Comparison of ENCODE assay signal across 21 cellular contexts in the genomic region with DNA sequence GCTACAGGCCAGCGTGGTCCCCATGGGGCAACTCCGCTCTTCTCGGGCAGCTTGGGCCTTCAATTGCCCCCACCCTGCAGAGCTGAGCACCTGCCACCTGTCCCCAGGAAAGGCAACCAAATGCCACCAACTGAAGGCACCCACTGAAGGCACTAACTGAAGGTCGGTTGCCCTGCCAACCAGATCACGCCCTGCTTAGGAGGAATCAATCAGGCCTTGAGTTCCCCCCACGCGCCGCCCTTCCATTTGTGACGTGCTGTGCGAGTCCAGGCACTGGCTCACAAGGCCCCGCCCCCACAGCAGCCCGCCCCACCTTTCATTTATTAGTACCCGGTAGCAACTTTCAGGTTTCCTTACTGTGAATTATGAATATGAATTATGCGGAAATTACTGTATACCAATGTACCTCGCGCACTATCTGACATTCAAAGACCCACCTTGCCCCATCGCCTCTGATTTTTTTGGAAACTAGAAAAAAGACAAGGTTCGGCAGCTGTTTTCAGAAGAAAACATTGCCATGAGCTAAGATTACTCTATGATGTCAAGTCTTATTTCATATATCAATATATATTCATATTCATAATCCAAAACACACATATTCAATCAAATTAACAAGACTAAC.
A peak's percentile ranks its signal among the peaks of the same experiment; 100 is the strongest.
DNase-seq lines count a peak whose midpoint lies in the region; ATAC-seq and TF ChIP-seq lines count a peak whose summit lies in the region.
"Had no signal": no experiment of that assay in that cellular context is flagged by ENCODE, and none has a peak within 500 bp of the region (broad histone marks: within the 10 kb centered on the region; RNA-seq: fewer than 3 reads in every experiment).

No MANE protein-coding gene starts in this region.

- H3K4me3 Mint-ChIP-seq in activated CD4-positive, alpha-beta T cell treated with anti-CD3 and anti-CD28 coated beads, Interleukin-2, amount 10 ng/mL, durations not matched to agents 7 days and 5 days, result no peak overlapping the region
- peak overlapping the region in 4 of 8 donors; percentile 17 to 62 (median 32) for H3K4me3 Mint-ChIP-seq in CD4-positive, alpha-beta memory T cell
- H3K4me3 Mint-ChIP-seq: GM23338 had no signal

- H3K4me1 ChIP-seq in CD4-positive, alpha-beta memory T cell (ENCODE audit: insufficient read depth, low read length), result no peaks in the 10 kb centered on the region

- H4K20me1 ChIP-seq in SU-DHL-6 (ENCODE audit: low read depth, low read length), result no peaks in the 10 kb centered on the region

- ATAC-seq in HG03565 (IDR thresholded peaks at IDR 0.05; ENCODE audit: unreplicated experiment), result no peak
- ATAC-seq: GM23338, Panc1 had no signal

- DNase-seq in activated CD4-positive, alpha-beta T cell treated with anti-CD3 and anti-CD28 coated beads, Interleukin-2, amount 10 ng/mL, durations not matched to agents 7 days and 5 days, result no peak
- no peak for DNase-seq in activated CD4-positive, alpha-beta T cell treated with anti-CD3 and anti-CD28 coated beads for 4 hours
- peak in 1 of 5 donors; percentile 19 for DNase-seq in CD4-positive, alpha-beta memory T cell
- DNase-seq in central memory CD4-positive, alpha-beta T cell, result peak; percentile 6
- DNase-seq in CD1c-positive myeloid dendritic cell (ENCODE audit: extremely low spot score), result no peak
- DNase-seq in stimulated activated CD8-positive, alpha-beta memory T cell treated with anti-CD3 and anti-CD28 coated beads, Interleukin-4, amount 100 ng/mL, for 48 hours, result no peak
- DNase-seq: COR-L47, DND-41, HCEC 1CT, Kasumi-1, NCI-H187 treated with DMSO at 0.1 percent for 48 hours, NCI-H2227 treated with DMSO at 0.1 percent for 48 hours, NCI-H510A treated with DMSO at 0.1 percent for 48 hours, NCI-H748 treated with DMSO at 0.1 percent for 48 hours, SIG-M5, SK-N-SH had no signal

- H3K9me3 ChIP-seq in CD4-positive, alpha-beta memory T cell (ENCODE audit: control insufficient read depth in 1 of 2, low read length in 2 of 2), result no peaks in the 10 kb centered on the region
- no peaks in the 10 kb centered on the region for H3K9me3 ChIP-seq in SU-DHL-6 (ENCODE audit: insufficient read depth, low read length)
- H3K9me3 ChIP-seq: SK-N-SH had no signal

- H3K4me1 Mint-ChIP-seq in activated CD4-positive, alpha-beta T cell treated with anti-CD3 and anti-CD28 coated beads, Interleukin-2, amount 10 ng/mL, durations not matched to agents 7 days and 5 days, result peaks cover 10% of the 10 kb centered on the region
- H3K4me1 Mint-ChIP-seq in CD4-positive, alpha-beta memory T cell, result no peaks in the 10 kb centered on the region

- no peaks in the 10 kb centered on the region for H3K27me3 ChIP-seq in CD4-positive, alpha-beta memory T cell (ENCODE audit: insufficient read depth, low read length)
- H3K27me3 ChIP-seq in SU-DHL-6 (ENCODE audit: low read length), result no peaks in the 10 kb centered on the region

- H3K9me2 ChIP-seq in SU-DHL-6 (replicated peaks; ENCODE audit: insufficient read depth, low read length), result no peaks in the 10 kb centered on the region
- H3K9me2 ChIP-seq: SK-N-SH had no signal

- no peaks in the 10 kb centered on the region for H3K36me3 Mint-ChIP-seq in activated CD4-positive, alpha-beta T cell treated with anti-CD3 and anti-CD28 coated beads, Interleukin-2, amount 10 ng/mL, durations not matched to agents 7 days and 5 days (ENCODE audit: low read depth)
- H3K36me3 Mint-ChIP-seq in CD4-positive, alpha-beta memory T cell, result no peaks in the 10 kb centered on the region

- H3K27ac ChIP-seq in CD4-positive, alpha-beta memory T cell (ENCODE audit: low read depth, low read length), result no peak overlapping the region
- H3K27ac ChIP-seq in SU-DHL-6 (ENCODE audit: low read depth, low read length), result no peak overlapping the region
- H3K27ac ChIP-seq: C4-2B had no signal

- no peak overlapping the region for H2AFZ ChIP-seq in SU-DHL-6 (ENCODE audit: low read depth, low read length, severe bottlenecking)
- H2AFZ ChIP-seq: GM23338 had no signal

- CTCF ChIA-PET in activated CD4-positive, alpha-beta T cell treated with anti-CD3 and anti-CD28 coated beads, Interleukin-2, amount 10 ng/mL, durations not matched to agents 7 days and 5 days (lab: Charles Lee), result no interaction called here
- CTCF ChIA-PET in CD4-positive, alpha-beta memory T cell (lab: Charles Lee; ENCODE audit: partially characterized antibody), result no interaction called here

- no peaks in the 10 kb centered on the region for H3F3A ChIP-seq in SU-DHL-6 (ENCODE audit: insufficient read depth)

- intact Hi-C loops in CD4-positive, alpha-beta memory T cell (cut with micrococcal nuclease), result no loop called here

- POLR2A ChIA-PET in activated CD4-positive, alpha-beta T cell treated with anti-CD3 and anti-CD28 coated beads, Interleukin-2, amount 10 ng/mL, durations not matched to agents 7 days and 5 days (lab: Charles Lee), result interaction anchor here (1.0 kb wide), 1 partner anchor 504 kb away, joined by 4 read pairs; no protein-coding TSS in a partner anchor
- POLR2A ChIA-PET in CD4-positive, alpha-beta memory T cell (lab: Charles Lee; ENCODE audit: partially characterized antibody), result no interaction called here

- H3K27me3 Mint-ChIP-seq in activated CD4-positive, alpha-beta T cell treated with anti-CD3 and anti-CD28 coated beads, Interleukin-2, amount 10 ng/mL, durations not matched to agents 7 days and 5 days, result peaks cover 10% of the 10 kb centered on the region
- H3K27me3 Mint-ChIP-seq in CD4-positive, alpha-beta memory T cell, result peaks cover 0 to 2% of the 10 kb centered on the region in 2 donors

- no peak for TF ChIP-seq CTCF in SU-DHL-6 (IDR thresholded peaks at IDR 0.05; ENCODE audit: insufficient read depth, low read length, poor library complexity, severe bottlenecking)

- H3K36me3 ChIP-seq in CD4-positive, alpha-beta memory T cell (ENCODE audit: insufficient read depth, low read length), result no peaks in the 10 kb centered on the region
- no peaks in the 10 kb centered on the region for H3K36me3 ChIP-seq in SU-DHL-6 (ENCODE audit: low read length)

- no peaks in the 10 kb centered on the region for H3K9me3 Mint-ChIP-seq in activated CD4-positive, alpha-beta T cell treated with anti-CD3 and anti-CD28 coated beads, Interleukin-2, amount 10 ng/mL, durations not matched to agents 7 days and 5 days
- H3K9me3 Mint-ChIP-seq in CD4-positive, alpha-beta memory T cell, result no peaks in the 10 kb centered on the region
- H3K9me3 Mint-ChIP-seq: GM23338 had no signal

- no peak overlapping the region for H3K4me3 ChIP-seq in CD4-positive, alpha-beta memory T cell (ENCODE audit: low read length in 2 of 2)
- no peak overlapping the region for H3K4me3 ChIP-seq in SU-DHL-6 (ENCODE audit: insufficient read depth, low read length, poor library complexity, severe bottlenecking)
- H3K4me3 ChIP-seq: GM23338 had no signal

- peak overlapping the region; percentile 33 for H3K27ac Mint-ChIP-seq in activated CD4-positive, alpha-beta T cell treated with anti-CD3 and anti-CD28 coated beads, Interleukin-2, amount 10 ng/mL, durations not matched to agents 7 days and 5 days
- peak overlapping the region in 5 of 7 donors; percentile 63 to 81 (median 76) for H3K27ac Mint-ChIP-seq in CD4-positive, alpha-beta memory T cell
- H3K27ac Mint-ChIP-seq: GM23338 had no signal

- no peak overlapping the region for H3K9ac ChIP-seq in SU-DHL-6 (ENCODE audit: low read length)
- H3K9ac ChIP-seq: SK-N-SH had no signal

- no peaks in the 10 kb centered on the region for H3K79me2 ChIP-seq in SU-DHL-6 (ENCODE audit: insufficient read depth, low read length)

- H3K4me2 ChIP-seq in SU-DHL-6 (ENCODE audit: low read depth, low read length, poor library complexity, severe bottlenecking), result peak overlapping the region; percentile 25
- H3K4me2 ChIP-seq: GM23338, SK-N-SH had no signal
